ENCODE assay signal across 28 cellular contexts in genomic region chr4:189809885-189810284, GRCh38.
"Had no signal": no experiment of that assay in that cellular context is flagged by ENCODE, and none has a peak within 500 bp of the region (broad histone marks: within the 10 kb centered on the region; RNA-seq: fewer than 3 reads in every experiment).

No MANE protein-coding gene starts in this region.

- H3K36me3 ChIP-seq: brain microvascular endothelial cell, cardiac muscle cell had no signal

- H3K27ac ChIP-seq: brain microvascular endothelial cell, cardiac muscle cell, VCaP had no signal

- H3K27ac Mint-ChIP-seq: activated CD4-positive, alpha-beta memory T cell treated with anti-CD3 and anti-CD28 coated beads, Interleukin-2, amount 10 ng/mL, durations not matched to agents 7 days and 5 days; activated naive CD4-positive, alpha-beta T cell treated with anti-CD3 and anti-CD28 coated beads, Interleukin-2, amount 50 U/mL, for 24 hours; activated T-helper 1 cell treated with anti-CD3 and anti-CD28 coated beads, Interleukin-12 subunit alpha, Interleukin-12 subunit beta, Interleukin-2, Interleukin-4 antibody, amounts not matched to agents 30 ng/mL and 10 ng/mL and 1 ng/mL, durations not matched to agents 14 hours and 24 hours and 36 hours; T-cell had no signal

- H3K4me3 ChIP-seq: cardiac muscle cell, K562 had no signal

- H3K27me3 ChIP-seq: brain microvascular endothelial cell, cardiac muscle cell had no signal

- DNase-seq: activated CD4-positive, alpha-beta memory T cell treated with anti-CD3 and anti-CD28 coated beads, Interleukin-2, amount 10 ng/mL, durations not matched to agents 7 days and 5 days; activated CD4-positive, alpha-beta T cell treated with anti-CD3 and anti-CD28 coated beads, Interleukin-2, amount 50 U/mL, for 1 hour; activated CD4-positive, CD25-positive, alpha-beta regulatory T cell; activated effector memory CD4-positive, alpha-beta T cell treated with Interleukin-2 at 50 U/mL for 16 hours; activated naive CD4-positive, alpha-beta T cell; activated T-cell treated with anti-CD3 and anti-CD28 coated beads, Interleukin-2, amount 50 U/mL, for 1 hour; amygdala; brain microvascular endothelial cell; Karpas-422; MM.1S; NCI-H1105; NCI-H1436; NCI-H1694 treated with DMSO at 0.1 percent for 48 hours; NCI-H2029 treated with DMSO at 0.1 percent for 48 hours; NCI-H510A treated with DMSO at 0.1 percent for 48 hours; NCI-H69; NK-92 treated with Interleukin-12 subunit alpha and Interleukin-12 subunit beta, amount 100 ng/mL, for 24 hours; RPMI8226; SHP77 treated with DMSO at 0.1 percent for 48 hours; T-cell; T-helper 2 cell; T1000 had no signal

- H3K4me1 Mint-ChIP-seq: activated CD4-positive, alpha-beta memory T cell treated with anti-CD3 and anti-CD28 coated beads, Interleukin-2, amount 10 ng/mL, durations not matched to agents 7 days and 5 days; activated naive CD4-positive, alpha-beta T cell treated with anti-CD3 and anti-CD28 coated beads, Interleukin-2, amount 50 U/mL, for 24 hours had no signal

- H3K4me3 Mint-ChIP-seq: activated CD4-positive, alpha-beta memory T cell treated with anti-CD3 and anti-CD28 coated beads, Interleukin-2, amount 10 ng/mL, durations not matched to agents 7 days and 5 days; activated naive CD4-positive, alpha-beta T cell treated with anti-CD3 and anti-CD28 coated beads, Interleukin-2, amount 50 U/mL, for 24 hours; activated T-helper 1 cell treated with anti-CD3 and anti-CD28 coated beads, Interleukin-12 subunit alpha, Interleukin-12 subunit beta, Interleukin-2, Interleukin-4 antibody, amounts not matched to agents 30 ng/mL and 10 ng/mL and 1 ng/mL, durations not matched to agents 14 hours and 24 hours and 36 hours had no signal

- H3K36me3 Mint-ChIP-seq: activated naive CD4-positive, alpha-beta T cell treated with anti-CD3 and anti-CD28 coated beads, Interleukin-2, amount 50 U/mL, for 24 hours had no signal

- ATAC-seq: K562, Panc1, T-cell had no signal

- H3K27me3 Mint-ChIP-seq: activated CD4-positive, alpha-beta memory T cell treated with anti-CD3 and anti-CD28 coated beads, Interleukin-2, amount 10 ng/mL, durations not matched to agents 7 days and 5 days had no signal
